Comparison of ENCODE assay signal across 1 cellular context in the genomic region with DNA sequence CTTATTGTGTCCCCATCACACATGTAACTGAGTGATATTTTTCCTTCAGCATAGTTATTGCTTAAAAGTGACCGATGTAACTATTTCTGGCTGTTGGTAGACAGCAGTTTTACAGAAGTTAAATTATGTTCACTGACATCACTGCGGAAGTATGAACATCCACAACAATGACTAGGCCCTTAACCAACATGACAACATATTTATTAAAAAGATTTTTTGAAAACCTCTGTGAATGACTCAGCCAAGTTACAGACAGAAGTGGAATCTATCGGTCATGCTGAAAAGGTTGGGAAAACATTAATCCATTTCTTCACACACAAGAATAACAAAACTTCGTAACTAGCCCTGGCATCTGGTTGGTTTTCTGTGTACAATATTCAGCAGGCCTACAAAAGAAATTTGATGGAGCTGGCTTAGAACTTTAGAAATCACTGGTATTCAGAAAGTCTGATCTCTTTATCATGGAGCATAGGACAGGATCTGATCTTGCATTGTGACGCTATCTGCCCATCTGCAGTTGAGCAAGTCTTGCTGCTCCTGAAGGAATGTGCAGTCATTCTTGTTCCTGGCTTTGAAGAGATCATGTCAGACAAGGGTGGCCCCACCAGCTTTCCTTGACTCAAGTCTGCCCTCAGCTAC.
TF ChIP-seq lines count a peak whose summit lies in the region.

No MANE protein-coding gene starts in this region.

TF ChIP-seq in HCT116, 20 proteins besides CTCF, POLR2A, EP300 and RAD21 (continued from another document):
- TF ChIP-seq, protein P1, sequence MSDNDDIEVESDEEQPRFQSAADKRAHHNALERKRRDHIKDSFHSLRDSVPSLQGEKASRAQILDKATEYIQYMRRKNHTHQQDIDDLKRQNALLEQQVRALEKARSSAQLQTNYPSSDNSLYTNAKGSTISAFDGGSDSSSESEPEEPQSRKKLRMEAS (IDR thresholded peaks at IDR 0.05), result no peak
- TF ChIP-seq POLR2AphosphoS5 (IDR thresholded peaks at IDR 0.05; ENCODE audit: low read depth, low read length), result no peak
- TF ChIP-seq EGR1 (IDR thresholded peaks at IDR 0.05; ENCODE audit: low read depth), result no peak
- 0 out of 2 replicates have a peak, but pooled peaks have one; percentile 29 for TF ChIP-seq SRF (IDR thresholded peaks at IDR 0.05; ENCODE audit: low read depth)
- no peak for TF ChIP-seq YY1 (IDR thresholded peaks at IDR 0.05; ENCODE audit: extremely low read depth, insufficient replicate concordance, low read depth, low read length)
- no peak for TF ChIP-seq EZH2phosphoT487 (IDR thresholded peaks at IDR 0.05; ENCODE audit: borderline replicate concordance)
- peak; percentile 65 for TF ChIP-seq FOSL1 (IDR thresholded peaks at IDR 0.05; ENCODE audit: low read depth)
- peak; percentile 38; the same call in 1 of the 2 replicates for TF ChIP-seq CEBPB (IDR thresholded peaks at IDR 0.05; ENCODE audit: low read depth)
